In the genomic region with DNA sequence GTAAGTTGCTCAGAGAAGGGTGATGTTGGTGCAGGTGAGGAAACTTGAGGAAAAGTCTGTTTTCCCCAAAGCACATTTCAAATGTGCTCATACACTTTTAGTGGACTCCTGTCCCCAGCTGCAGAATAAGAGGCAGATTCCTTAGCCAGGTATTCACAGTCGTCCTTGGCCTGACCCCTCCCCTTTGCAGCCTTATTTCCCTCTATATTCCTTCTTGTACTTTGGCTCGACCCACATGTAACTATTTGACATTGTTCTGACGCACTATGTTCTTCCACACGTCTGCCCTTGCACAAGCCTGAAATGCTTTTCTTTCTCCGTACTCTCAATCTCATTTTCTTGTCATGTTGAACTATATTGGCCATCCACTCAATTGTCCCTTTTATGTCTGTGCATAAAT, we compare ENCODE assay signal across 18 cellular contexts.
DNase-seq lines count a peak whose midpoint lies in the region; ATAC-seq, FAIRE-seq and TF ChIP-seq lines count a peak whose summit lies in the region.
"Had no signal": no experiment of that assay in that cellular context is flagged by ENCODE, and none has a peak within 500 bp of the region (broad histone marks: within the 10 kb centered on the region; RNA-seq: fewer than 3 reads in every experiment).

No MANE protein-coding gene starts in this region.

- H3K27ac ChIP-seq in astrocyte (ENCODE audit: low read depth, low read length) (no peak overlapping the region), testis (peak overlapping the region in 1 of 2 donors; percentile 62)

- no peaks in the 10 kb centered on the region for H3K36me3 Mint-ChIP-seq in astrocyte (ENCODE audit: low read depth, unreplicated experiment)
- peaks cover 5% of the 10 kb centered on the region for H3K36me3 Mint-ChIP-seq in nephron progenitor cell (ENCODE audit: low read depth)
- H3K36me3 Mint-ChIP-seq: CD4-positive, alpha-beta memory T cell had no signal

- no peak for TF ChIP-seq POLR2A in testis (IDR thresholded peaks at IDR 0.05)

- H3K27ac Mint-ChIP-seq in astrocyte (ENCODE audit: unreplicated experiment) (no peak overlapping the region), nephron progenitor cell (no peak overlapping the region)
- H3K27ac Mint-ChIP-seq: CD4-positive, alpha-beta memory T cell; H9; HFFc6 had no signal

- no peak overlapping the region for H2AFZ ChIP-seq in astrocyte (ENCODE audit: low read depth, low read length)

- H3K9me3 ChIP-seq in astrocyte (ENCODE audit: insufficient read depth, low read depth, low read length): no peaks in the 10 kb centered on the region
- H3K9me3 ChIP-seq in testis: no peaks in the 10 kb centered on the region

- FAIRE-seq in astrocyte (lab: Jason Lieb, UNC): peak; percentile 26
- FAIRE-seq: GM12891, GM18507 had no signal

- H3K9ac ChIP-seq in astrocyte (ENCODE audit: low read length): no peak overlapping the region

- H3K9me3 Mint-ChIP-seq in astrocyte (ENCODE audit: unreplicated experiment) (no peaks in the 10 kb centered on the region), nephron progenitor cell (peaks cover 4% of the 10 kb centered on the region)
- H3K9me3 Mint-ChIP-seq: H9, HFFc6 had no signal

- H3K27me3 Mint-ChIP-seq in astrocyte (ENCODE audit: low read depth, unreplicated experiment) (peaks cover 10% of the 10 kb centered on the region), nephron progenitor cell (ENCODE audit: low read depth, poor library complexity) (peaks cover 9% of the 10 kb centered on the region)

- no peak overlapping the region for H3K4me3 ChIP-seq in astrocyte (ENCODE audit: insufficient read depth, low read depth, low read length)
- H3K4me3 ChIP-seq in testis: no peak overlapping the region

- H3K4me3 Mint-ChIP-seq in astrocyte (ENCODE audit: unreplicated experiment): no peak overlapping the region
- peak overlapping the region; percentile 4 for H3K4me3 Mint-ChIP-seq in nephron progenitor cell
- H3K4me3 Mint-ChIP-seq: CD4-positive, alpha-beta memory T cell; H9; HFFc6 had no signal

- intact Hi-C loops in testis (cut with DNase I; ENCODE audit: low total_unique reads): no loop called here

- TF ChIP-seq CTCF in astrocyte (IDR thresholded peaks at IDR 0.05; ENCODE audit: insufficient read depth, low read depth, low read length) (no peak), nephron progenitor cell (IDR thresholded peaks at IDR 0.05) (no peak), testis (IDR thresholded peaks at IDR 0.05) (no peak)

- CTCF ChIA-PET in HEK293T (lab: Yijun Ruan, JAX): no interaction called here

- peaks cover 27% of the 10 kb centered on the region for H3K4me1 ChIP-seq in astrocyte (ENCODE audit: insufficient read depth, low read length)
- H3K4me1 ChIP-seq in testis: peaks cover 57% of the 10 kb centered on the region

- no peaks in the 10 kb centered on the region for H3K36me3 ChIP-seq in astrocyte (ENCODE audit: insufficient read depth, low read length)
- H3K36me3 ChIP-seq in testis (ENCODE audit: low read depth, missing control alignments): no peaks in the 10 kb centered on the region

- no peaks in the 10 kb centered on the region for H3K79me2 ChIP-seq in astrocyte (ENCODE audit: insufficient read depth, low read length)

- no peak for ATAC-seq in HG03135 (IDR thresholded peaks at IDR 0.05; ENCODE audit: unreplicated experiment)
- ATAC-seq: HCT116 had no signal

- no peaks in the 10 kb centered on the region for H4K20me1 ChIP-seq in astrocyte (ENCODE audit: insufficient read depth, low read length)

- H3K27me3 ChIP-seq in astrocyte (ENCODE audit: insufficient read depth, low read length) (no peaks in the 10 kb centered on the region), testis (no peaks in the 10 kb centered on the region)

- POLR2A ChIA-PET in HEK293T (lab: Yijun Ruan, JAX): no interaction called here

- peaks cover 14% of the 10 kb centered on the region for H3K4me1 Mint-ChIP-seq in astrocyte (ENCODE audit: low read depth, unreplicated experiment)
- H3K4me1 Mint-ChIP-seq in nephron progenitor cell: peaks cover 68% of the 10 kb centered on the region
- H3K4me1 Mint-ChIP-seq: CD4-positive, alpha-beta memory T cell had no signal

- 26 to 43% methylated on average over 5 of the region's 5 CpGs for WGBS in testis, 2 donors

- DNase-seq in astrocyte (ENCODE audit: low read depth): no peak
- DNase-seq in nephron progenitor cell: no peak
- peak; percentile 59 for DNase-seq in testis
- no peak for DNase-seq in HUDEP-2 (lab: John Stamatoyannopoulos, UW; ENCODE audit: unreplicated experiment in 76 of 76)
- no peak for DNase-seq in HEK293T (ENCODE audit: extremely low spot score)
- DNase-seq: C1 segment of cervical spinal cord; Calu3; CD4-positive, alpha-beta memory T cell; COR-L47; DMS53; DMS79 treated with DMSO at 0.1 percent for 48 hours; GF-D8; H9; HFFc6 had no signal

- no peak overlapping the region for H3K4me2 ChIP-seq in astrocyte (ENCODE audit: low read length)

TF ChIP-seq in HEK293T, 16 proteins besides CTCF, POLR2A, EP300 and RAD21:
- no peak for TF ChIP-seq HDGF (IDR thresholded peaks at IDR 0.05; ENCODE audit: borderline replicate concordance)
- no peak for TF ChIP-seq BHLHE40 (IDR thresholded peaks at IDR 0.05; ENCODE audit: borderline replicate concordance)
- no peak for TF ChIP-seq SP1 (IDR thresholded peaks at IDR 0.05)
- no peak for TF ChIP-seq LEF1 (IDR thresholded peaks at IDR 0.05; ENCODE audit: borderline replicate concordance)
- no peak for TF ChIP-seq FOXM1 (IDR thresholded peaks at IDR 0.05; ENCODE audit: borderline replicate concordance)
- TF ChIP-seq ARNT (IDR thresholded peaks at IDR 0.05): no peak
- TF ChIP-seq NFRKB (IDR thresholded peaks at IDR 0.05): no peak
- no peak for TF ChIP-seq SUZ12 (IDR thresholded peaks at IDR 0.05)
- TF ChIP-seq FOXK2 (IDR thresholded peaks at IDR 0.05): no peak
- TF ChIP-seq FOXA1 (IDR thresholded peaks at IDR 0.05): no peak
- TF ChIP-seq TARDBP (IDR thresholded peaks at IDR 0.05): no peak
- TF ChIP-seq ZNF384 (IDR thresholded peaks at IDR 0.05): no peak
- TF ChIP-seq, protein P1, sequence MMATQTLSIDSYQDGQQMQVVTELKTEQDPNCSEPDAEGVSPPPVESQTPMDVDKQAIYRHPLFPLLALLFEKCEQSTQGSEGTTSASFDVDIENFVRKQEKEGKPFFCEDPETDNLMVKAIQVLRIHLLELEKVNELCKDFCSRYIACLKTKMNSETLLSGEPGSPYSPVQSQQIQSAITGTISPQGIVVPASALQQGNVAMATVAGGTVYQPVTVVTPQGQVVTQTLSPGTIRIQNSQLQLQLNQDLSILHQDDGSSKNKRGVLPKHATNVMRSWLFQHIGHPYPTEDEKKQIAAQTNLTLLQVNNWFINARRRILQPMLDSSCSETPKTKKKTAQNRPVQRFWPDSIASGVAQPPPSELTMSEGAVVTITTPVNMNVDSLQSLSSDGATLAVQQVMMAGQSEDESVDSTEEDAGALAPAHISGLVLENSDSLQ (IDR thresholded peaks at IDR 0.05): no peak
- no peak for TF ChIP-seq L3MBTL2 (conservative IDR thresholded peaks at IDR 0.05)
- TF ChIP-seq ELF4 (IDR thresholded peaks at IDR 0.05): no peak
- TF ChIP-seq CTBP1 (IDR thresholded peaks at IDR 0.05; ENCODE audit: borderline replicate concordance): no peak
